ENCODE assay signal across 8 cellular contexts in the genomic region with DNA sequence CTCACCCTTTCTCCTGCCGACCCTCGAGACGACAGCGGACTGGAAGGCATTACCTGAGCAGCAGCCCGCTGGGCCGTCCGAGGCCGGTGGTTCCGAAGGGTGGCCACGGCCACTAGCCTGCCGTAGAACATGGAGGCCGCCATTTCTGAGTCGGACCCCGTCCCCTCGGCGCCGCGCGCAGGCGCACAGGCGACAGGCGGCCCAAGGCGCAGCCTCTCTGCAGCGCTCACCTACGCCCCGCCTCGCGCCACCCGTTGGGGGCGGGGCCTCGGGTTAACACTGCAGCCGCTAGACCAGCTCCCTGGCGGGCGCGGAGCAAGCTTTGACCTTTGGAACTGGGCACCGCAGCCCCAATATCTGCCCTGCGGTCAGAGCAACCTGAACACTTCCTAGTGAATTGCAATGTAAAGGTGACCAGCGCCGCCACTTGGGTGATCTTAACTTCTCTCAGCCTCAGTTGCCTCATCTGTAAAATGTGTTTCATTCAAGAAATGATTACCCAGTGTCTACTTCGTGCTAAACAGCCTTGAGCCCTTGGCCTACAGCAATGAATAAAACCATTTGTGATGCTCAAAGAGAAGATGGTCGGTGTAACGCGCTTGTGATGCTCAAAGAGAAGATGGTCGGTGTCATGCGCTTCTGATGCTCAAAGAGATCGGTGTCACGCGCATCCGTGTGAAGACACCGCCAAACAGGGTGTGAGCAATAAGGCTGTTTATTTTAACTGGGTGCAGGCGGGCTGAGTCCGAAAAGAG. TPM values are rescaled to one million over a fixed set of nuclear protein-coding genes. Genes with fewer than 3 reads are reported as not detected.
DNase-seq lines count a peak whose midpoint lies in the region; ATAC-seq lines count a peak whose summit lies in the region.

SUCLA2 (minus strand) TSS at position 147 of the 755 bp plus-strand sequence; CDS start at position 143, 4 bp downstream.

- peak within 1 kb of the TSS; percentile 79 to 94 (median 89) for H3K4me2 ChIP-seq in BLaER1 treated with 17β-estradiol and CSF1 and Interleukin-3, amounts not matched to agents 10 nM and 100 nM

- DNase-seq in NCI-H69 (lab: John Stamatoyannopoulos, UW) (peak; percentile 92), cortex of kidney (lab: John Stamatoyannopoulos, UW) (peak; percentile 41), left lobe of liver (ENCODE audit: low spot score) (peak; percentile 96)
- DNase-seq in activated CD4-positive, alpha-beta T cell treated with anti-CD3 and anti-CD28 coated beads, Interleukin-2, amount 10 ng/mL, durations not matched to agents 7 days and 5 days: peak; percentile 93
- peak; percentile 92 to 94 for DNase-seq in stimulated activated CD4-positive, alpha-beta T cell treated with anti-CD3 and anti-CD28 coated beads, Interleukin-2, amount 100 ng/mL, for 24 hours

- peaks cover 14 to 37% (median 19%) of the 10 kb centered on the region in 10 experiments for H3K4me1 ChIP-seq in BLaER1 treated with 17β-estradiol and CSF1 and Interleukin-3, amounts not matched to agents 10 nM and 100 nM

- no peaks in the 10 kb centered on the region for H3K27me3 Mint-ChIP-seq in activated CD4-positive, alpha-beta T cell treated with anti-CD3 and anti-CD28 coated beads, Interleukin-2, amount 10 ng/mL, durations not matched to agents 7 days and 5 days

- no peaks in the 10 kb centered on the region for H3K9me3 ChIP-seq in BLaER1 treated with 17β-estradiol and CSF1 and Interleukin-3, amounts not matched to agents 10 nM and 100 nM (replicated peaks in 1 of 11)

- ATAC-seq in GM19324 (IDR thresholded peaks at IDR 0.05; ENCODE audit: low FRiP score, unreplicated experiment) (peak; percentile 99), HG03460 (IDR thresholded peaks at IDR 0.05; ENCODE audit: unreplicated experiment) (peak; percentile 99), left lobe of liver (peak; percentile 98)

- H3K27ac ChIP-seq in BLaER1 treated with 17β-estradiol and CSF1 and Interleukin-3, amounts not matched to agents 10 nM and 100 nM: peak within 1 kb of the TSS; percentile 77 to 89 (median 82)

- H3K27me3 ChIP-seq in BLaER1 treated with 17β-estradiol and CSF1 and Interleukin-3, amounts not matched to agents 10 nM and 100 nM: no peaks in the 10 kb centered on the region

- peak within 1 kb of the TSS; percentile 79 to 100 (median 95) for H3K4me3 ChIP-seq in BLaER1 treated with 17β-estradiol and CSF1 and Interleukin-3, amounts not matched to agents 10 nM and 100 nM

- peaks cover 0 to 33% (median 7%) of the 10 kb centered on the region in 11 experiments; a peak in 8 of 22 replicates for H4K20me1 ChIP-seq in BLaER1 treated with 17β-estradiol and CSF1 and Interleukin-3, amounts not matched to agents 10 nM and 100 nM

- CTCF ChIA-PET in activated CD4-positive, alpha-beta T cell treated with anti-CD3 and anti-CD28 coated beads, Interleukin-2, amount 10 ng/mL, durations not matched to agents 7 days and 5 days (lab: Charles Lee): interaction anchor here (1.8 kb wide), 1 partner anchor 12 kb away, joined by 4 read pairs; no protein-coding TSS in a partner anchor

- peak within 1 kb of the TSS; percentile 84 to 94 (median 89) for H3K9ac ChIP-seq in BLaER1 treated with 17β-estradiol and CSF1 and Interleukin-3, amounts not matched to agents 10 nM and 100 nM

- H3K9me3 Mint-ChIP-seq in activated CD4-positive, alpha-beta T cell treated with anti-CD3 and anti-CD28 coated beads, Interleukin-2, amount 10 ng/mL, durations not matched to agents 7 days and 5 days: no peaks in the 10 kb centered on the region

- peak within 1 kb of the TSS; percentile 97 for H3K27ac Mint-ChIP-seq in activated CD4-positive, alpha-beta T cell treated with anti-CD3 and anti-CD28 coated beads, Interleukin-2, amount 10 ng/mL, durations not matched to agents 7 days and 5 days

- H3K36me3 ChIP-seq in BLaER1 treated with 17β-estradiol and CSF1 and Interleukin-3, amounts not matched to agents 10 nM and 100 nM: peaks cover 14 to 26% (median 18%) of the 10 kb centered on the region in 11 experiments; a peak in 21 of 22 replicates

- peaks cover 5% of the 10 kb centered on the region for H3K36me3 Mint-ChIP-seq in activated CD4-positive, alpha-beta T cell treated with anti-CD3 and anti-CD28 coated beads, Interleukin-2, amount 10 ng/mL, durations not matched to agents 7 days and 5 days (ENCODE audit: low read depth)

- H3K4me3 Mint-ChIP-seq in activated CD4-positive, alpha-beta T cell treated with anti-CD3 and anti-CD28 coated beads, Interleukin-2, amount 10 ng/mL, durations not matched to agents 7 days and 5 days: peak within 1 kb of the TSS; percentile 95

- H3K4me1 Mint-ChIP-seq in activated CD4-positive, alpha-beta T cell treated with anti-CD3 and anti-CD28 coated beads, Interleukin-2, amount 10 ng/mL, durations not matched to agents 7 days and 5 days: peaks cover 27% of the 10 kb centered on the region

- POLR2A ChIA-PET in activated CD4-positive, alpha-beta T cell treated with anti-CD3 and anti-CD28 coated beads, Interleukin-2, amount 10 ng/mL, durations not matched to agents 7 days and 5 days (lab: Charles Lee): no interaction called here

RNA-seq across cellular contexts. Expression of gene SUCLA2, which starts in this region (rescaled TPM):
- total RNA-seq in activated CD4-positive, alpha-beta T cell treated with anti-CD3 and anti-CD28 coated beads, Interleukin-2, amount 10 ng/mL, durations not matched to agents 7 days and 5 days: 10 to 100 TPM; 34.1 to 34.7 TPM
- total RNA-seq in left lobe of liver: 15.7 TPM

Comparison
In these comparisons a context has a peak if more than half of its experiments do, and no peak if none do; other contexts are left out.
1. Peak in every context shown above with its lines: DNase-seq, ATAC-seq, H3K4me3 ChIP-seq and H3K27ac ChIP-seq.
2. DNase-seq: peak in every context shown above with its lines; median percentile 96 in left lobe of liver; 93 in activated CD4-positive, alpha-beta T cell treated with anti-CD3 and anti-CD28 coated beads, Interleukin-2, amount 10 ng/mL, durations not matched to agents 7 days and 5 days; 93 in stimulated activated CD4-positive, alpha-beta T cell treated with anti-CD3 and anti-CD28 coated beads, Interleukin-2, amount 100 ng/mL, for 24 hours; 92 in NCI-H69; 41 in cortex of kidney.